ENCODE assay signal across 12 cellular contexts in genomic region chr12:15621140-15621539, GRCh38.
"Had no signal": no experiment of that assay in that cellular context is flagged by ENCODE, and none has a peak within 500 bp of the region (broad histone marks: within the 10 kb centered on the region; RNA-seq: fewer than 3 reads in every experiment).

No MANE protein-coding gene starts in this region.

- H3K36me3 ChIP-seq: breast epithelium had no signal

- DNase-seq: activated naive CD4-positive, alpha-beta T cell treated with Interleukin-2 at 50 U/mL for 16 hours; activated T-cell treated with anti-CD3 and anti-CD28 coated beads for 4 hours; aorta; glutamatergic neuron; lower lobe of right lung; stimulated activated CD4-positive, alpha-beta T cell treated with anti-CD3 and anti-CD28 coated beads, Interleukin-12 subunit alpha, Interleukin-12 subunit beta, amount 100 ng/mL, for 4 hours; stimulated activated CD4-positive, alpha-beta T cell treated with anti-CD3 and anti-CD28 coated beads, Interleukin-2, amount 100 ng/mL, for 24 hours; T-helper 1 cell; T1000 had no signal

- H3K27ac ChIP-seq: breast epithelium, lower lobe of right lung, parathyroid adenoma had no signal

- H3K27me3 ChIP-seq: breast epithelium had no signal

- H3K4me3 ChIP-seq: breast epithelium, lower lobe of right lung had no signal

- ATAC-seq: activated CD4-positive, CD25-positive, alpha-beta regulatory T cell treated with anti-CD3 and anti-CD28 coated beads, Interleukin-2, amount 50 U/mL, for 24 hours; lower lobe of right lung had no signal
